In genomic region chr20:55684578-55684977, GRCh38 we compare ENCODE assay signal across 1 cellular context.
TF ChIP-seq lines count a peak whose summit lies in the region.

No MANE protein-coding gene starts in this region.

TF ChIP-seq in H1, 55 proteins besides CTCF, POLR2A, EP300 and RAD21 (continued from another document):
- TF ChIP-seq CHD7 (IDR thresholded peaks at IDR 0.05; ENCODE audit: insufficient replicate concordance, low read length): no peak
- TF ChIP-seq TAF7 (optimal IDR thresholded peaks at IDR 0.05; ENCODE audit: borderline replicate concordance, low read depth, low read length): no peak
- TF ChIP-seq POU5F1 (IDR thresholded peaks at IDR 0.05; ENCODE audit: low read depth, low read length): no peak
- TF ChIP-seq CREB1 (IDR thresholded peaks at IDR 0.05): no peak
- no peak for TF ChIP-seq GTF2F1 (IDR thresholded peaks at IDR 0.05; ENCODE audit: borderline replicate concordance, low read depth, low read length)
- TF ChIP-seq KDM1A (IDR thresholded peaks at IDR 0.05; ENCODE audit: borderline replicate concordance, low read length): no peak
- no peak for TF ChIP-seq KDM5A (IDR thresholded peaks at IDR 0.05; ENCODE audit: low read length)
- TF ChIP-seq YY1 (IDR thresholded peaks at IDR 0.05; ENCODE audit: low read depth, low read length): no peak
- no peak for TF ChIP-seq E2F6 (IDR thresholded peaks at IDR 0.05)
